ENCODE assay signal across 8 cellular contexts in genomic region chr2:73859721-73860586, GRCh38. TPM values are rescaled to one million over a fixed set of nuclear protein-coding genes. Genes with fewer than 3 reads are reported as not detected.
DNase-seq lines count a peak whose midpoint lies in the region; ATAC-seq and TF ChIP-seq lines count a peak whose summit lies in the region.

No MANE protein-coding gene starts in this region.

- H4K8ac ChIP-seq in trophoblast cell (ENCODE audit: low read depth, low read length): no peak overlapping the region

- no CpG with 5 or more reads among the region's 6 CpGs for WGBS in trophoblast cell (ENCODE audit: extremely low coverage, insufficient coverage, insufficient read length)

- H3K9ac ChIP-seq in trophoblast cell (ENCODE audit: low read length): no peak overlapping the region

- in situ Hi-C loops in Caki2 (cut with HindIII; ENCODE audit: low pct_unique_long_range_greater_than_20kb, low sequenced_read_pairs) (no loop called here), astrocyte of the spinal cord (cut with HindIII; ENCODE audit: low sequenced_read_pairs) (no loop called here)

- no peak overlapping the region for H3K18ac ChIP-seq in trophoblast cell (ENCODE audit: low read length)

- H3K79me2 ChIP-seq in trophoblast cell (ENCODE audit: control insufficient read depth, insufficient read depth, low read length, poor library complexity): no peaks in the 10 kb centered on the region

- H3K79me1 ChIP-seq in trophoblast cell (ENCODE audit: low read length): no peaks in the 10 kb centered on the region

- H2AK5ac ChIP-seq in trophoblast cell (ENCODE audit: low read length): no peak overlapping the region

- no peak overlapping the region for H2BK12ac ChIP-seq in trophoblast cell (ENCODE audit: low read length)

- H2BK120ac ChIP-seq in trophoblast cell (ENCODE audit: insufficient read depth, low read length, poor library complexity): no peak overlapping the region

- H3K4ac ChIP-seq in trophoblast cell (ENCODE audit: low read depth, low read length): no peak overlapping the region

- peaks cover 9 to 44% of the 10 kb centered on the region in 2 experiments for H3K36me3 ChIP-seq in trophoblast cell (ENCODE audit: control insufficient read depth in 1 of 2, insufficient read depth in 2 of 2, low read length in 2 of 2)
- H3K36me3 ChIP-seq in lower lobe of right lung: peaks cover 94% of the 10 kb centered on the region

- H3K4me3 ChIP-seq in astrocyte of the spinal cord (ENCODE audit: low read depth, low read length) (no peak overlapping the region), trophoblast cell (ENCODE audit: low read depth, low read length) (no peak overlapping the region), lower lobe of right lung (no peak overlapping the region)

- ATAC-seq in HG02678 (IDR thresholded peaks at IDR 0.05; ENCODE audit: unreplicated experiment) (no peak), lower lobe of right lung (no peak)

- TF ChIP-seq CTCF in astrocyte of the spinal cord (IDR thresholded peaks at IDR 0.05; ENCODE audit: low read depth, low read length) (no peak), lower lobe of right lung (IDR thresholded peaks at IDR 0.05) (no peak)

- no peak overlapping the region for H3K4me2 ChIP-seq in trophoblast cell (ENCODE audit: low read length)

- no peak overlapping the region for H4K91ac ChIP-seq in trophoblast cell (ENCODE audit: low read depth, low read length)

- no peak overlapping the region for H2BK5ac ChIP-seq in trophoblast cell (ENCODE audit: low read depth, low read length, poor library complexity)

- H3K14ac ChIP-seq in trophoblast cell (ENCODE audit: low read length): no peak overlapping the region

- H3K27ac ChIP-seq in trophoblast cell (ENCODE audit: low read depth, low read length) (no peak overlapping the region), lower lobe of right lung (no peak overlapping the region)

- H3K4me1 ChIP-seq in trophoblast cell (ENCODE audit: control insufficient read depth in 1 of 2, insufficient read depth in 2 of 2, low read length in 2 of 2) (no peaks in the 10 kb centered on the region), lower lobe of right lung (no peaks in the 10 kb centered on the region)

- H2AFZ ChIP-seq in trophoblast cell (ENCODE audit: insufficient read depth, low read length, poor library complexity): no peak overlapping the region

- DNase-seq in Caki2 (ENCODE audit: low read depth): peak; percentile 71
- DNase-seq in NCI-H460 (ENCODE audit: extremely low read depth, low read depth): peak; percentile 11
- DNase-seq in astrocyte of the spinal cord (ENCODE audit: low read depth, low spot score): peak; percentile 79
- DNase-seq in trophoblast cell: peak; percentile 7 to 46
- no peak for DNase-seq in GF-D8 (lab: John Stamatoyannopoulos, UW)
- no peak for DNase-seq in NCI-H2171 treated with DMSO at 0.1 percent for 48 hours (lab: John Stamatoyannopoulos, UW)
- DNase-seq in lower lobe of right lung: no peak

- H3K9me3 ChIP-seq in trophoblast cell (ENCODE audit: insufficient read depth, low read depth, low read length) (no peaks in the 10 kb centered on the region), lower lobe of right lung (no peaks in the 10 kb centered on the region)

- intact Hi-C loops in lower lobe of right lung (cut with DNase I): no loop called here

- H4K12ac ChIP-seq in trophoblast cell (ENCODE audit: low read depth, low read length): no peak overlapping the region

- H3K27me3 ChIP-seq in trophoblast cell (ENCODE audit: insufficient read depth, low read length) (no peaks in the 10 kb centered on the region), lower lobe of right lung (ENCODE audit: low read depth) (no peaks in the 10 kb centered on the region)

- no peak overlapping the region for H3K23ac ChIP-seq in trophoblast cell (ENCODE audit: low read length)

RNA-seq across cellular contexts. Expression of gene STAMBP, which starts 31.2 kb away (rescaled TPM):
- total RNA-seq in Caki2 (2014; rRNA removed; shearing (Covaris generic); ENCODE audit: low replicate concordance): 46.4 and 62.0 TPM in 2 replicates
- total RNA-seq in NCI-H460 (2014; rRNA removed; shearing (Covaris generic)): 81.2 and 88.6 TPM in 2 replicates
- 39.2 and 58.7 TPM in 2 replicates for polyA plus RNA-seq in NCI-H460 (2014; cell fraction: nucleus; rRNA removed)
- 37.4 and 40.8 TPM in 2 replicates for polyA plus RNA-seq in trophoblast cell (2013)
- 31.3 TPM for total RNA-seq in lower lobe of right lung

RNA-seq across cellular contexts. Expression of gene ACTG2, which starts 32.9 kb away (rescaled TPM):
- total RNA-seq in Caki2 (2014; rRNA removed; shearing (Covaris generic); ENCODE audit: low replicate concordance): not detected in 2 replicates
- not detected in 2 replicates for total RNA-seq in NCI-H460 (2014; rRNA removed; shearing (Covaris generic))
- not detected in 2 replicates for polyA plus RNA-seq in NCI-H460 (2014; cell fraction: nucleus; rRNA removed)
- 5.7 and 5.8 TPM in 2 replicates for polyA plus RNA-seq in trophoblast cell (2013)
- 22.2 TPM for total RNA-seq in lower lobe of right lung

Comparison
In these comparisons a context has a peak if more than half of its experiments do, and no peak if none do; other contexts are left out.
1. DNase-seq: peak in Caki2 (single experiment), NCI-H460 (single experiment), astrocyte of the spinal cord (single experiment) and trophoblast cell (2 of 2); none in GF-D8 (single experiment), NCI-H2171 treated with DMSO at 0.1 percent for 48 hours (single experiment) and lower lobe of right lung (single experiment).
2. RNA of gene ACTG2, which starts 32.9 kb away (total RNA-seq): 22.2 TPM in lower lobe of right lung (single experiment); not detected in Caki2 and not detected in NCI-H460; every median in the first group is over 10 times any median in the second.